In the genomic region with DNA sequence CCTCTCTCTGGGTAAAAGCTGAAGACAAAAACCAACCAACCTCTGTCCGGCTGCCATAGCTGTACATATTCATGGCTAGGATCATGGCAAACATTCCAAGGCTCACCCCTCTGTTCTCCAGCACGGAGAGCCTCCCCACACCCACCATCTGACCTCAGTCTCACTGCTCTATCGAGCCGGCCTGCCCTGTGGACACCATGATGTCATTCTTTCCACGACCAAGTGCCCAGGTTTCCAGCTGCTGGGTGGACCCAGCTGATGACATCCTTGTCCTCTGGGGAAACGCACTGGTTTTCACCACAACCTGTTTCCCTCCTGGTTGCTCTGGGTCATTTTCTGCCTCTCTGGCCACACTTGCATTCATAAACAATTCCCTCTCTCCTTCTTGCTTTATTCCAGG, we compare ENCODE assay signal across 27 cellular contexts.
DNase-seq lines count a peak whose midpoint lies in the region; ATAC-seq, FAIRE-seq and TF ChIP-seq lines count a peak whose summit lies in the region.
"Had no signal": no experiment of that assay in that cellular context is flagged by ENCODE, and none has a peak within 500 bp of the region (broad histone marks: within the 10 kb centered on the region; RNA-seq: fewer than 3 reads in every experiment).

No MANE protein-coding gene starts in this region.

- no peak for FAIRE-seq in HepG2 (lab: Jason Lieb, UNC)
- FAIRE-seq: A549, colon had no signal

- TF ChIP-seq EP300 in HepG2 (IDR thresholded peaks at IDR 0.05; ENCODE audit: low read depth in 2 of 2, low read length in 2 of 2) (no peak), HepG2 (CRISPR knock-in tag; IDR thresholded peaks at IDR 0.05; ENCODE audit: borderline replicate concordance) (no peak)

- BruUV-seq in HepG2 (replicated peaks; lab: Mats Ljungman, UMichigan): no TSS peak

- peaks cover 13% of the 10 kb centered on the region for H3K36me3 Mint-ChIP-seq in glutamatergic neuron (ENCODE audit: unreplicated experiment)
- H3K36me3 Mint-ChIP-seq: natural killer cell treated with Interleukin-12 subunit alpha and Interleukin-12 subunit beta and Interleukin-15 and Interleukin-18, amount 100 ng/mL, for 72 hours; stimulated activated effector memory CD8-positive, alpha-beta T cell treated with anti-CD3 and anti-CD28 coated beads, Interleukin-12 subunit alpha, Interleukin-12 subunit beta, amount 100 ng/mL, for 72 hours had no signal

- no peak for DNase-seq in HepG2 (ENCODE audit: low spot score)
- no peak for DNase-seq in right lobe of liver
- peak; percentile 35 for DNase-seq in glutamatergic neuron
- DNase-seq in posterior vena cava (ENCODE audit: low spot score): peak; percentile 90
- DNase-seq in stimulated activated CD4-positive, alpha-beta T cell treated with anti-CD3 and anti-CD28 coated beads, Interleukin-12 subunit alpha, Interleukin-12 subunit beta, amount 100 ng/mL, for 4 hours: no peak
- no peak for DNase-seq in NCI-H748 (lab: John Stamatoyannopoulos, UW; ENCODE audit: unreplicated experiment)
- no peak for DNase-seq in RKO (ENCODE audit: low spot score)
- no peak for DNase-seq in central memory CD4-positive, alpha-beta T cell
- DNase-seq: activated CD4-positive, alpha-beta T cell treated with anti-CD3 and anti-CD28 coated beads, Interleukin-2, amount 10 ng/mL, durations not matched to agents 7 days and 5 days; DMS79 treated with DMSO at 0.1 percent for 48 hours; left colon; NCI-H1092 treated with DMSO at 0.1 percent for 48 hours; NK-92 treated with Interleukin-12 subunit alpha and Interleukin-12 subunit beta, amount 100 ng/mL, for 24 hours; stimulated activated CD4-positive, alpha-beta T cell treated with anti-CD3 and anti-CD28 coated beads, Interleukin-2, amount 100 ng/mL, for 24 hours had no signal

- no peak overlapping the region for H3K4me2 ChIP-seq in HepG2 (ENCODE audit: low read depth, low read length)
- H3K4me2 ChIP-seq: A549, BLaER1 had no signal

- ATAC-seq in HepG2 (no peak), right lobe of liver (no peak)
- ATAC-seq: activated T-helper 17 cell treated with anti-CD3 and anti-CD28 coated beads, Interleukin-2, amount 50 U/mL, for 72 hours; left colon; Panc1; stimulated activated effector memory CD8-positive, alpha-beta T cell treated with anti-CD3 and anti-CD28 coated beads, Interleukin-12 subunit alpha, Interleukin-12 subunit beta, amount 100 ng/mL, for 72 hours had no signal

- POLR2A ChIA-PET in HepG2 (lab: Yijun Ruan, JAX): no interaction called here

- WGBS in HepG2 (ENCODE audit: low lambda C conversion rate): 100% methylated on average over 6 of the region's 6 CpGs
- WGBS in right lobe of liver (ENCODE audit: insufficient coverage, low coverage, low lambda C conversion rate, missing lambda C conversion rate): 69% methylated on average over 3 of the region's 6 CpGs

- no peaks in the 10 kb centered on the region for H3K9me3 ChIP-seq in HepG2 (ENCODE audit: low read length)
- no peaks in the 10 kb centered on the region for H3K9me3 ChIP-seq in right lobe of liver
- H3K9me3 ChIP-seq: A549, BLaER1, SJSA1 had no signal

- H3K4me1 Mint-ChIP-seq in glutamatergic neuron (ENCODE audit: low read depth, unreplicated experiment): peaks cover 12% of the 10 kb centered on the region
- H3K4me1 Mint-ChIP-seq: activated CD4-positive, alpha-beta T cell treated with anti-CD3 and anti-CD28 coated beads, Interleukin-2, amount 10 ng/mL, durations not matched to agents 7 days and 5 days; mesothelial cell of epicardium; stimulated activated effector memory CD8-positive, alpha-beta T cell treated with anti-CD3 and anti-CD28 coated beads, Interleukin-12 subunit alpha, Interleukin-12 subunit beta, amount 100 ng/mL, for 72 hours had no signal

- peak overlapping the region; percentile 35 for H3K27ac Mint-ChIP-seq in glutamatergic neuron (ENCODE audit: unreplicated experiment)
- H3K27ac Mint-ChIP-seq: activated CD4-positive, alpha-beta T cell treated with anti-CD3 and anti-CD28 coated beads, Interleukin-2, amount 10 ng/mL, durations not matched to agents 7 days and 5 days; activated naive CD8-positive, alpha-beta T cell; activated T-helper 17 cell treated with anti-CD3 and anti-CD28 coated beads, Interleukin-2, amount 50 U/mL, for 72 hours; natural killer cell treated with Interleukin-12 subunit alpha and Interleukin-12 subunit beta and Interleukin-15 and Interleukin-18, amount 100 ng/mL, for 72 hours; stimulated activated effector memory CD8-positive, alpha-beta T cell treated with anti-CD3 and anti-CD28 coated beads, Interleukin-12 subunit alpha, Interleukin-12 subunit beta, amount 100 ng/mL, for 72 hours had no signal

- H3K9ac ChIP-seq in HepG2 (ENCODE audit: insufficient read depth, low read depth, low read length): no peak overlapping the region
- H3K9ac ChIP-seq: BLaER1, parathyroid adenoma had no signal

- no peak overlapping the region for H2AFZ ChIP-seq in HepG2 (ENCODE audit: low read length)
- H2AFZ ChIP-seq: parathyroid adenoma had no signal

- CTCF ChIA-PET in HepG2 (lab: Yijun Ruan, JAX; ENCODE audit: low intra/inter-chr PET ratio, low total read pairs): no interaction called here

- in situ Hi-C loops in HepG2 (cut with HindIII; ENCODE audit: extremely low pct_ligation_motif_present, low pct_unique_long_range_greater_than_20kb): no loop called here

- H3K36me3 ChIP-seq in HepG2 (replicated peaks in 1 of 2; ENCODE audit: control insufficient read depth in 1 of 2, insufficient read depth in 2 of 2, low read length in 2 of 2): peaks cover 40 to 74% of the 10 kb centered on the region in 2 experiments
- peaks cover 0 to 21% (median 10%) of the 10 kb centered on the region in 4 donors for H3K36me3 ChIP-seq in right lobe of liver

- TF ChIP-seq POLR2A in HepG2 (IDR thresholded peaks at IDR 0.05; ENCODE audit: insufficient read depth in 1 of 2, low read depth in 2 of 2, low read length in 2 of 2) (no peak), right lobe of liver (IDR thresholded peaks at IDR 0.05) (no peak)

- intact Hi-C loops in HepG2 (cut with micrococcal nuclease; ENCODE audit: unreplicated experiment) (no loop called here), right lobe of liver (cut with DNase I) (no loop called here), posterior vena cava (cut with DNase I) (no loop called here)

- H3K79me2 ChIP-seq in HepG2 (ENCODE audit: insufficient read depth, low read length): no peaks in the 10 kb centered on the region
- H3K79me2 ChIP-seq: parathyroid adenoma had no signal

- H3K4me1 ChIP-seq in HepG2 (ENCODE audit: insufficient read depth, low read length): no peaks in the 10 kb centered on the region
- H3K4me1 ChIP-seq in right lobe of liver: no peaks in the 10 kb centered on the region
- H3K4me1 ChIP-seq: A549, BLaER1, parathyroid adenoma, SJSA1 had no signal

- TF ChIP-seq RAD21 in HepG2 (CRISPR knock-in tag; IDR thresholded peaks at IDR 0.05): no peak

- H3K4me3 Mint-ChIP-seq in glutamatergic neuron (ENCODE audit: unreplicated experiment): peak overlapping the region; percentile 2
- H3K4me3 Mint-ChIP-seq: activated CD4-positive, alpha-beta T cell treated with anti-CD3 and anti-CD28 coated beads, Interleukin-2, amount 10 ng/mL, durations not matched to agents 7 days and 5 days; activated naive CD8-positive, alpha-beta T cell; activated T-helper 17 cell treated with anti-CD3 and anti-CD28 coated beads, Interleukin-2, amount 50 U/mL, for 72 hours; mesothelial cell of epicardium; natural killer cell treated with Interleukin-12 subunit alpha and Interleukin-12 subunit beta and Interleukin-15 and Interleukin-18, amount 100 ng/mL, for 72 hours; stimulated activated effector memory CD8-positive, alpha-beta T cell treated with anti-CD3 and anti-CD28 coated beads, Interleukin-12 subunit alpha, Interleukin-12 subunit beta, amount 100 ng/mL, for 72 hours had no signal

- H3K27ac ChIP-seq in HepG2 (ENCODE audit: extremely low read length, insufficient read depth, low read length) (no peak overlapping the region), right lobe of liver (no peak overlapping the region)
- H3K27ac ChIP-seq: A549, BLaER1, parathyroid adenoma, SJSA1, VCaP had no signal

- H4K20me1 ChIP-seq in HepG2 (ENCODE audit: insufficient read depth, low read length): no peaks in the 10 kb centered on the region

- H3K4me3 ChIP-seq in HepG2 (replicated peaks in 1 of 3; ENCODE audit: insufficient read depth in 1 of 3, low read depth in 2 of 3, low read length in 3 of 3) (no peak overlapping the region), right lobe of liver (no peak overlapping the region)
- H3K4me3 ChIP-seq: A549, BLaER1, SJSA1, skin epidermis had no signal

- H3K27me3 Mint-ChIP-seq in glutamatergic neuron (ENCODE audit: unreplicated experiment): peaks cover 8% of the 10 kb centered on the region
- H3K27me3 Mint-ChIP-seq: activated CD4-positive, alpha-beta T cell treated with anti-CD3 and anti-CD28 coated beads, Interleukin-2, amount 10 ng/mL, durations not matched to agents 7 days and 5 days; activated naive CD8-positive, alpha-beta T cell; activated T-helper 17 cell treated with anti-CD3 and anti-CD28 coated beads, Interleukin-2, amount 50 U/mL, for 72 hours; natural killer cell treated with Interleukin-12 subunit alpha and Interleukin-12 subunit beta and Interleukin-15 and Interleukin-18, amount 100 ng/mL, for 72 hours had no signal

- peaks cover 7% of the 10 kb centered on the region for H3K9me3 Mint-ChIP-seq in glutamatergic neuron (ENCODE audit: unreplicated experiment)
- H3K9me3 Mint-ChIP-seq: activated CD4-positive, alpha-beta T cell treated with anti-CD3 and anti-CD28 coated beads, Interleukin-2, amount 10 ng/mL, durations not matched to agents 7 days and 5 days; activated T-helper 17 cell treated with anti-CD3 and anti-CD28 coated beads, Interleukin-2, amount 50 U/mL, for 72 hours; mesothelial cell of epicardium; natural killer cell treated with Interleukin-12 subunit alpha and Interleukin-12 subunit beta and Interleukin-15 and Interleukin-18, amount 100 ng/mL, for 72 hours; stimulated activated effector memory CD8-positive, alpha-beta T cell treated with anti-CD3 and anti-CD28 coated beads, Interleukin-12 subunit alpha, Interleukin-12 subunit beta, amount 100 ng/mL, for 72 hours had no signal

- no peak for TF ChIP-seq CTCF in HepG2 (CRISPR knock-in tag; IDR thresholded peaks at IDR 0.05)
- TF ChIP-seq CTCF in right lobe of liver (IDR thresholded peaks at IDR 0.05): no peak
- no peak for TF ChIP-seq CTCF in glutamatergic neuron (IDR thresholded peaks at IDR 0.05; ENCODE audit: partially characterized antibody, unreplicated experiment)

- H3K27me3 ChIP-seq in HepG2 (ENCODE audit: control insufficient read depth in 1 of 2, insufficient read depth in 2 of 2, low read length in 2 of 2) (no peaks in the 10 kb centered on the region), right lobe of liver (no peaks in the 10 kb centered on the region)
- H3K27me3 ChIP-seq: BLaER1, SJSA1 had no signal

Comparison
In these comparisons a context has a peak if more than half of its experiments do, and no peak if none do; other contexts are left out.
1. DNase-seq: peak in glutamatergic neuron (single experiment) and posterior vena cava (single experiment); none in HepG2 (single experiment), right lobe of liver (0 of 3), stimulated activated CD4-positive, alpha-beta T cell treated with anti-CD3 and anti-CD28 coated beads, Interleukin-12 subunit alpha, Interleukin-12 subunit beta, amount 100 ng/mL, for 4 hours (single experiment), NCI-H748 (single experiment), RKO (single experiment) and central memory CD4-positive, alpha-beta T cell (single experiment).